Comparison of ENCODE assay signal across 12 cellular contexts in the genomic region with DNA sequence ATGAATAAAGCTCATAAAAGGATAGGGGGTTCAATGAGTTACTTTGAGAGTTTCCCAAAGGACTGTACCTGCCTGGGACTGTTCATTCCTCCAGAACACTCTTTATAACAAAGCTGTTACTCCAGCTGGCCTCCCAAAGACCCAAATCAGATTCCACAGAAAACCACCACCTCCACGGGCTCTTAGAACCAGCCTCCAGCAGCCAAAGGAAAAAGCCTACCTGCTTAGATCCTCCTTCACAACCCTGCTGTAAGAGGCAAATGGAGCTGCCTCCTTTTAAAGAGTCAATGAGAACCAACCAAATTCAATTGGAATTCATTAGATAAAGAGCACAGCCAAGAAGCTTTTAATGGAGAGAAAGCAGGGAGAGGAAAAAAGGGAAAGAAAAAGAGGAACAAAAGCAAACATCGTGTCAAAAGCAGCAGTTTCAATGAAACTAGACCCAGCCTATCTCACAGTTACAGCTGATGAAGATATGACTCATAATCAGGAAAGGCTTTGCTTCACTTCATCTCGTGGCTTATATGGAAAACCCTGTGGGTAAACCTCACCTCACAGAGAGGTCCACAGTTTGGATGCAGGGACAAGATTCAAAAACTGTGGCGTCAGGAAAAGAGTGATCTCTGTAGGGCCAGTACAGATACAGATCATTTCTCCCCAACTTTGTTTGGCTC. TPM values are rescaled to one million over a fixed set of nuclear protein-coding genes. Genes with fewer than 3 reads are reported as not detected.
DNase-seq lines count a peak whose midpoint lies in the region; ATAC-seq, FAIRE-seq and TF ChIP-seq lines count a peak whose summit lies in the region.
"Had no signal": no experiment of that assay in that cellular context is flagged by ENCODE, and none has a peak within 500 bp of the region (broad histone marks: within the 10 kb centered on the region; RNA-seq: fewer than 3 reads in every experiment).

No MANE protein-coding gene starts in this region.

- H3K4ac ChIP-seq in IMR-90 (ENCODE audit: low read depth, low read length): no peak overlapping the region

- peak; percentile 71 for FAIRE-seq in GM12878 (lab: Jason Lieb, UNC)

- H3K9me3 Mint-ChIP-seq in activated T-helper 2 cell treated with anti-CD3 and anti-CD28 coated beads, Interferon-gamma antibody, Interleukin-2, Interleukin-4, amounts not matched to agents 10 μg/mL and 5 μg/mL and 100 μg/mL, durations not matched to agents 14 hours and 24 hours and 36 hours: no peaks in the 10 kb centered on the region
- H3K9me3 Mint-ChIP-seq: T-helper 2 cell treated with Interferon-gamma antibody and Interleukin-4, amounts not matched to agents 5 μg/mL and 100 μg/mL, for 36 hours had no signal

- H4K8ac ChIP-seq in IMR-90 (ENCODE audit: low read depth in 2 of 2, low read length in 2 of 2): no peak overlapping the region

- H4K5ac ChIP-seq in IMR-90 (ENCODE audit: low read depth, low read length): no peak overlapping the region

- H3K27me3 Mint-ChIP-seq in activated T-helper 2 cell treated with anti-CD3 and anti-CD28 coated beads, Interferon-gamma antibody, Interleukin-2, Interleukin-4, amounts not matched to agents 10 μg/mL and 5 μg/mL and 100 μg/mL, durations not matched to agents 14 hours and 24 hours and 36 hours (ENCODE audit: low read depth): peaks cover 31% of the 10 kb centered on the region

- H2BK120ac ChIP-seq in IMR-90 (ENCODE audit: low read depth, low read length): no peak overlapping the region

- H3K4me2 ChIP-seq in IMR-90 (ENCODE audit: low read depth, low read length) (no peak overlapping the region), GM12878 (ENCODE audit: control insufficient read depth, insufficient read depth) (no peak overlapping the region)

- RAD21 ChIA-PET in GM12878 (lab: Charles Lee; ENCODE audit: unreplicated experiment): interaction anchor here (1.1 kb wide), 1 partner anchor 27 kb away, joined by 3 read pairs; the partner anchor contains the start of gene FMO4

- H3K4me1 ChIP-seq in IMR-90 (ENCODE audit: control insufficient read depth, insufficient read depth, low read length) (no peaks in the 10 kb centered on the region), GM12878 (ENCODE audit: control insufficient read depth, insufficient read depth, low read length) (no peaks in the 10 kb centered on the region)

- H3K9me1 ChIP-seq in IMR-90 (ENCODE audit: insufficient read depth, low read length): no peaks in the 10 kb centered on the region

- H3K9me3 ChIP-seq in IMR-90 (ENCODE audit: control insufficient read depth, insufficient read depth, low read length): no peaks in the 10 kb centered on the region
- H3K9me3 ChIP-seq in GM12878 (replicated peaks; ENCODE audit: control insufficient read depth, insufficient read depth, low read length): no peaks in the 10 kb centered on the region

- H3K36me3 ChIP-seq in IMR-90 (ENCODE audit: control insufficient read depth, insufficient read depth, low read length) (no peaks in the 10 kb centered on the region), GM12878 (ENCODE audit: control insufficient read depth in 2 of 2, insufficient read depth in 2 of 2, low read length in 1 of 2) (no peaks in the 10 kb centered on the region)

- H4K20me1 ChIP-seq in IMR-90 (ENCODE audit: insufficient read depth, low read length): no peaks in the 10 kb centered on the region
- H4K20me1 ChIP-seq in GM12878 (ENCODE audit: control insufficient read depth, insufficient read depth): no peaks in the 10 kb centered on the region

- in situ Hi-C loops in IMR-90 (cut with MboI; ENCODE audit: low sequenced_read_pairs): no loop called here
- in situ Hi-C loops in GM12878 (cut with MboI): no loop called here

- H3K4me3 Mint-ChIP-seq in activated T-helper 2 cell treated with anti-CD3 and anti-CD28 coated beads, Interferon-gamma antibody, Interleukin-2, Interleukin-4, amounts not matched to agents 10 μg/mL and 5 μg/mL and 100 μg/mL, durations not matched to agents 14 hours and 24 hours and 36 hours (ENCODE audit: low read depth): no peak overlapping the region
- H3K4me3 Mint-ChIP-seq: T-helper 2 cell treated with Interferon-gamma antibody and Interleukin-4, amounts not matched to agents 5 μg/mL and 100 μg/mL, for 36 hours had no signal

- POLR2A ChIA-PET in IMR-90 (lab: Charles Lee; ENCODE audit: unreplicated experiment) (interaction anchor here (0.6 kb wide), 1 partner anchor 16 kb away, joined by 5 read pairs; no protein-coding TSS in a partner anchor), GM12878 (lab: Charles Lee) (no interaction called here)

- H2AK9ac ChIP-seq in IMR-90 (replicated peaks; ENCODE audit: low read depth, low read length, poor library complexity): no peak overlapping the region

- DNase-seq in AG20443 (ENCODE audit: low spot score) (peak; percentile 40), IMR-90 (peak; percentile 2), GM12878 (ENCODE audit: low read depth, low spot score) (no peak), amniotic stem cell (lab: John Stamatoyannopoulos, UW) (no peak), Right ventricle myocardium inferior (ENCODE audit: missing footprints) (no peak)
- DNase-seq in activated T-helper 2 cell treated with anti-CD3 and anti-CD28 coated beads, Interferon-gamma antibody, Interleukin-2, Interleukin-4, amounts not matched to agents 10 μg/mL and 5 μg/mL and 100 μg/mL, durations not matched to agents 14 hours and 24 hours and 36 hours (ENCODE audit: low spot score): no peak
- DNase-seq: amygdala, NCI-H1417 treated with DMSO at 0.1 percent for 48 hours, occipital lobe had no signal

- H2AK5ac ChIP-seq in IMR-90 (ENCODE audit: low read depth, low read length): no peak overlapping the region

- H3K27ac ChIP-seq in IMR-90 (ENCODE audit: insufficient read depth, low read length) (no peak overlapping the region), GM12878 (ENCODE audit: control insufficient read depth, insufficient read depth) (no peak overlapping the region)

- H3K4me1 Mint-ChIP-seq in activated T-helper 2 cell treated with anti-CD3 and anti-CD28 coated beads, Interferon-gamma antibody, Interleukin-2, Interleukin-4, amounts not matched to agents 10 μg/mL and 5 μg/mL and 100 μg/mL, durations not matched to agents 14 hours and 24 hours and 36 hours (ENCODE audit: low read depth): peaks cover 5% of the 10 kb centered on the region

- no peak overlapping the region for H2BK5ac ChIP-seq in IMR-90 (ENCODE audit: low read depth, low read length, poor library complexity, severe bottlenecking)

- no peak for TF ChIP-seq CTCF in IMR-90 (conservative IDR thresholded peaks at IDR 0.05; ENCODE audit: low read depth, low read length)
- TF ChIP-seq CTCF in GM12878 (IDR thresholded peaks at IDR 0.05 in 2 of 3, conservative IDR thresholded peaks at IDR 0.05 in 1 of 3; ENCODE audit: control insufficient read depth in 2 of 3, extremely low read depth in 1 of 3, insufficient read depth in 1 of 3, low read depth in 3 of 3, low read length in 3 of 3): no peak

- H3K23ac ChIP-seq in IMR-90 (ENCODE audit: low read depth, low read length): no peak overlapping the region

- TF ChIP-seq EP300 in GM12878 (IDR thresholded peaks at IDR 0.05; ENCODE audit: borderline replicate concordance in 1 of 2, control insufficient read depth in 1 of 2, low read depth in 2 of 2, low read length in 2 of 2): no peak

- intact Hi-C loops in IMR-90 (cut with micrococcal nuclease) (no loop called here), GM12878 (cut with micrococcal nuclease; ENCODE audit: unreplicated experiment) (no loop called here), Right ventricle myocardium inferior (cut with DNase I) (no loop called here)
- intact Hi-C loops in activated T-helper 2 cell treated with anti-CD3 and anti-CD28 coated beads, Interferon-gamma antibody, Interleukin-2, Interleukin-4, amounts not matched to agents 10 μg/mL and 5 μg/mL and 100 μg/mL, durations not matched to agents 14 hours and 24 hours and 36 hours (cut with micrococcal nuclease): no loop called here

- SMC1A ChIA-PET in GM12878 (lab: Charles Lee; ENCODE audit: uncharacterized antibody, unreplicated experiment): interaction anchor here (1.7 kb wide), 1 partner anchor 27 kb away, joined by 7 read pairs; the partner anchor contains the start of gene FMO4

- no peaks in the 10 kb centered on the region for H3K36me3 Mint-ChIP-seq in activated T-helper 2 cell treated with anti-CD3 and anti-CD28 coated beads, Interferon-gamma antibody, Interleukin-2, Interleukin-4, amounts not matched to agents 10 μg/mL and 5 μg/mL and 100 μg/mL, durations not matched to agents 14 hours and 24 hours and 36 hours (ENCODE audit: low read depth)

- CTCF ChIA-PET in IMR-90 (lab: Yijun Ruan, JAX) (interaction anchor here (2.9 kb wide), 1 partner anchor 28 kb away, joined by 8 read pairs; the partner anchor contains the start of gene FMO4), GM12878 (lab: Yijun Ruan, JAX) (interaction anchor here (0.8 to 1.6 kb wide), 2 partner anchors 27 to 205 kb away, joined by 3 to 5 read pairs; partner anchors contain the start of gene FMO4)

- no peak overlapping the region for H3K27ac Mint-ChIP-seq in activated T-helper 2 cell treated with anti-CD3 and anti-CD28 coated beads, Interferon-gamma antibody, Interleukin-2, Interleukin-4, amounts not matched to agents 10 μg/mL and 5 μg/mL and 100 μg/mL, durations not matched to agents 14 hours and 24 hours and 36 hours
- H3K27ac Mint-ChIP-seq: T-helper 2 cell treated with Interferon-gamma antibody and Interleukin-4, amounts not matched to agents 5 μg/mL and 100 μg/mL, for 36 hours had no signal

- H3K9ac ChIP-seq in IMR-90 (ENCODE audit: low read depth, low read length) (no peak overlapping the region), GM12878 (ENCODE audit: control insufficient read depth, insufficient read depth, low read length) (no peak overlapping the region)

- ATAC-seq in GM21447 (IDR thresholded peaks at IDR 0.05; ENCODE audit: unreplicated experiment) (peak; percentile 74), IMR-90 (ENCODE audit: low read depth) (0 out of 2 replicates have a peak, but pooled peaks have one; percentile 46), GM12878 (peak; percentile 26; the same call in 1 of the 3 replicates), GM18861 (IDR thresholded peaks at IDR 0.05; ENCODE audit: unreplicated experiment) (no peak), Right ventricle myocardium inferior (no peak)

- dilution Hi-C loops in IMR-90 (cut with HindIII; ENCODE audit: low sequenced_read_pairs, unreplicated experiment): no loop called here

- H3K79me2 ChIP-seq in GM12878 (ENCODE audit: control insufficient read depth, insufficient read depth, low read length): no peaks in the 10 kb centered on the region

- no peak for TF ChIP-seq RAD21 in IMR-90 (IDR thresholded peaks at IDR 0.05; ENCODE audit: low read length)
- no peak for TF ChIP-seq RAD21 in GM12878 (IDR thresholded peaks at IDR 0.05; ENCODE audit: insufficient read depth, low read depth, low read length)

- no peak for TF ChIP-seq POLR2A in IMR-90 (IDR thresholded peaks at IDR 0.05; ENCODE audit: low read depth, low read length)
- no peak for TF ChIP-seq POLR2A in GM12878 (IDR thresholded peaks at IDR 0.05; ENCODE audit: low read depth, low read length)

- H2AFZ ChIP-seq in IMR-90 (replicated peaks; ENCODE audit: low read length, poor library complexity) (no peak overlapping the region), GM12878 (ENCODE audit: control insufficient read depth, low read depth, low read length) (no peak overlapping the region)

- H3K27me3 ChIP-seq in IMR-90 (ENCODE audit: control insufficient read depth, insufficient read depth, low read length) (no peaks in the 10 kb centered on the region), GM12878 (replicated peaks in 1 of 2; ENCODE audit: control insufficient read depth in 2 of 2, insufficient read depth in 2 of 2, low read length in 1 of 2) (no peaks in the 10 kb centered on the region; a peak in 1 of 4 replicates)

- WGBS in IMR-90 (ENCODE audit: extremely low coverage in 2 of 2, insufficient read length in 1 of 2), 2 experiments: 67% methylated on average over 1 of the region's 4 CpGs; no CpG with 5 or more reads in 1 of the 2 experiments
- 4% methylated on average over 4 of the region's 4 CpGs for WGBS in GM12878 (ENCODE audit: insufficient coverage, insufficient replicate concordance, low lambda C conversion rate, missing lambda C conversion rate)

- no peak overlapping the region for H3K56ac ChIP-seq in IMR-90 (ENCODE audit: extremely low read depth, insufficient read depth, low read length)

- H4K91ac ChIP-seq in IMR-90 (ENCODE audit: insufficient read depth, low read depth, low read length): no peak overlapping the region

- BruUV-seq in IMR-90 (replicated peaks; lab: Mats Ljungman, UMichigan): no TSS peak
- no TSS peak for BruUV-seq in GM12878 (replicated peaks; lab: Mats Ljungman, UMichigan)

- no peak overlapping the region for H3K18ac ChIP-seq in IMR-90 (ENCODE audit: low read depth, low read length)

- H2BK15ac ChIP-seq in IMR-90 (ENCODE audit: low read depth, low read length): no peak overlapping the region

- no peaks in the 10 kb centered on the region for H3K79me1 ChIP-seq in IMR-90 (ENCODE audit: low read depth in 1 of 2, low read length in 2 of 2)

- no peak overlapping the region for H3K14ac ChIP-seq in IMR-90 (replicated peaks; ENCODE audit: low read depth, low read length)

- no peak overlapping the region for H3K4me3 ChIP-seq in IMR-90 (ENCODE audit: insufficient read depth, low read depth, low read length)
- no peak overlapping the region for H3K4me3 ChIP-seq in GM12878

- H2BK20ac ChIP-seq in IMR-90 (ENCODE audit: low read depth, low read length): no peak overlapping the region

RNA-seq across cellular contexts. Expression of gene FMO4, which starts 27.8 kb away (rescaled TPM):
- 0.36 and 0.56 TPM in 2 replicates for total RNA-seq in IMR-90 (2012; rRNA removed)
- polyA plus RNA-seq in IMR-90 (2012; rRNA removed): 0.37 and 0.55 TPM in 2 replicates
- polyA plus RNA-seq in IMR-90 (2012; cell fraction: cytosol; rRNA removed): 0.04 and 0.14 TPM in 2 replicates
- 0.45 TPM in 1 of 2 replicates, not detected in the other for polyA plus RNA-seq in IMR-90 (2012; cell fraction: nucleus; rRNA removed; ENCODE audit: low replicate concordance)
- 1.5 and 2.4 TPM in 2 replicates for total RNA-seq in GM12878 (2013; cell fraction: nucleolus; rRNA removed)
- total RNA-seq in GM12878 (2014; rRNA removed): 1.0 and 1.1 TPM in 2 replicates
- total RNA-seq in GM12878 (2014; rRNA removed; fragmentation: Illumina TruSeq; extraction: Trizol): 0.85 and 0.92 TPM in 2 replicates
- total RNA-seq in GM12878 (2021): 0.32 and 0.72 TPM in 2 replicates
- 1.3 TPM for polyA plus RNA-seq in GM12878 (2011; ENCODE audit: low read depth)
- 3.0 and 3.9 TPM in 2 replicates for polyA plus RNA-seq in GM12878 (2011; rRNA removed)
- 1.1 and 1.4 TPM in 2 replicates for polyA plus RNA-seq in GM12878 (2011; cell fraction: cytosol; rRNA removed)
- 1.4 and 2.0 TPM in 2 replicates for polyA plus RNA-seq in GM12878 (2011; cell fraction: nucleus; rRNA removed)
- 1.8 and 2.0 TPM in 2 replicates for polyA plus RNA-seq in GM12878 (2012)
- 1.3 and 2.4 TPM in 2 replicates for polyA plus RNA-seq in GM12878 (2014; fragmentation: Illumina TruSeq; extraction: Trizol)
- 1 to 10 TPM; 1.4 to 1.8 TPM for polyA plus RNA-seq in GM12878 (2014; fragmentation: Nextera tagmentation; extraction: Ambion mirVana)
- 1.1 and 2.3 TPM in 2 replicates for polyA plus RNA-seq in GM12878 (2014; rRNA removed)
- under 1 TPM; 0.26 to 0.70 TPM for polyA plus RNA-seq in GM12878 (2016; fragmentation: Nextera tagmentation; extraction: Ambion mirVana)
- polyA minus RNA-seq in GM12878 (2011; rRNA and poly(A)+ RNA removed): 1.4 and 2.2 TPM in 2 replicates
- 0.83 TPM in 1 of 2 replicates, not detected in the other for polyA minus RNA-seq in GM12878 (2011; cell fraction: cytosol; rRNA and poly(A)+ RNA removed)
- 0.24 and 1.3 TPM in 2 replicates for polyA minus RNA-seq in GM12878 (2011; cell fraction: nucleus; rRNA and poly(A)+ RNA removed)
- total RNA-seq in activated T-helper 2 cell treated with anti-CD3 and anti-CD28 coated beads, Interferon-gamma antibody, Interleukin-2, Interleukin-4, amounts not matched to agents 10 μg/mL and 5 μg/mL and 100 μg/mL, durations not matched to agents 14 hours and 24 hours and 36 hours: 1.5 and 1.8 TPM in 2 replicates
- 2.7 TPM for total RNA-seq in Right ventricle myocardium inferior

RNA-seq across cellular contexts. Expression of gene FMO1, which starts 37.9 kb away (rescaled TPM):
- total RNA-seq in IMR-90 (2012; rRNA removed) (not detected in 2 replicates), GM12878 (2014; rRNA removed) (not detected in 2 replicates), GM12878 (2014; rRNA removed; fragmentation: Illumina TruSeq; extraction: Trizol) (not detected in 2 replicates), GM12878 (2021) (not detected in 2 replicates), Right ventricle myocardium inferior (0.35 TPM)
- polyA plus RNA-seq in IMR-90 (2012; rRNA removed) (not detected in 2 replicates), GM12878 (2011; rRNA removed) (not detected in 2 replicates), GM12878 (2014; fragmentation: Illumina TruSeq; extraction: Trizol) (not detected in 2 replicates), GM12878 (2014; fragmentation: Nextera tagmentation; extraction: Ambion mirVana) (not detected), GM12878 (2014; rRNA removed) (not detected in 2 replicates), GM12878 (2016; fragmentation: Nextera tagmentation; extraction: Ambion mirVana) (not detected)
- polyA plus RNA-seq in IMR-90 (2012; cell fraction: cytosol; rRNA removed): not detected in 2 replicates
- not detected in 2 replicates for polyA plus RNA-seq in IMR-90 (2012; cell fraction: nucleus; rRNA removed; ENCODE audit: low replicate concordance)
- not detected in 2 replicates for total RNA-seq in GM12878 (2013; cell fraction: nucleolus; rRNA removed)
- polyA plus RNA-seq in GM12878 (2011; ENCODE audit: low read depth): not detected
- polyA plus RNA-seq in GM12878 (2011; cell fraction: cytosol; rRNA removed): not detected in 2 replicates
- polyA plus RNA-seq in GM12878 (2011; cell fraction: nucleus; rRNA removed): not detected in 2 replicates
- polyA plus RNA-seq in GM12878 (2012): not detected in 2 replicates
- polyA minus RNA-seq in GM12878 (2011; rRNA and poly(A)+ RNA removed): not detected in 2 replicates
- not detected in 2 replicates for polyA minus RNA-seq in GM12878 (2011; cell fraction: cytosol; rRNA and poly(A)+ RNA removed)
- polyA minus RNA-seq in GM12878 (2011; cell fraction: nucleus; rRNA and poly(A)+ RNA removed): not detected in 2 replicates
- not detected in 2 replicates for total RNA-seq in activated T-helper 2 cell treated with anti-CD3 and anti-CD28 coated beads, Interferon-gamma antibody, Interleukin-2, Interleukin-4, amounts not matched to agents 10 μg/mL and 5 μg/mL and 100 μg/mL, durations not matched to agents 14 hours and 24 hours and 36 hours

Comparison
In these comparisons a context has a peak if more than half of its experiments do, and no peak if none do; other contexts are left out.
1. DNase-seq: peak in AG20443 (single experiment) and IMR-90 (single experiment); none in GM12878 (single experiment), amniotic stem cell (single experiment), activated T-helper 2 cell treated with anti-CD3 and anti-CD28 coated beads, Interferon-gamma antibody, Interleukin-2, Interleukin-4, amounts not matched to agents 10 μg/mL and 5 μg/mL and 100 μg/mL, durations not matched to agents 14 hours and 24 hours and 36 hours (single experiment) and Right ventricle myocardium inferior (single experiment).
2. ATAC-seq: peak in GM21447 (single experiment), IMR-90 (single experiment) and GM12878 (single experiment); none in GM18861 (single experiment) and Right ventricle myocardium inferior (single experiment).